In genomic region chr9:69034071-69034470, GRCh38 we compare ENCODE assay signal across 13 cellular contexts. TPM values are rescaled to one million over a fixed set of nuclear protein-coding genes. Genes with fewer than 3 reads are reported as not detected.
"Had no signal": no experiment of that assay in that cellular context is flagged by ENCODE, and none has a peak within 500 bp of the region (broad histone marks: within the 10 kb centered on the region; RNA-seq: fewer than 3 reads in every experiment).

No MANE protein-coding gene starts in this region.

- H3K27ac Mint-ChIP-seq: stimulated activated effector memory CD8-positive, alpha-beta T cell treated with anti-CD3 and anti-CD28 coated beads, Interleukin-12 subunit alpha, Interleukin-12 subunit beta, amount 100 ng/mL, for 72 hours had no signal

- DNase-seq: activated CD4-positive, alpha-beta T cell treated with anti-CD3 and anti-CD28 coated beads, Interleukin-2, amount 50 U/mL, for 48 hours; activated CD4-positive, CD25-positive, alpha-beta regulatory T cell treated with anti-CD3 and anti-CD28 coated beads, Interleukin-2, amount 50 U/mL, for 72 hours; activated gamma-delta T cell treated with Interleukin-2 at 50 U/mL for 16 hours; activated T-cell treated with anti-CD3 and anti-CD28 coated beads, Interleukin-2, amount 50 U/mL, for 48 hours; aorta; colonic mucosa; effector CD4-positive, alpha-beta T cell; left ventricle myocardium superior; mesenchymal stem cell had no signal

- H3K9me3 Mint-ChIP-seq: stimulated activated effector memory CD8-positive, alpha-beta T cell treated with anti-CD3 and anti-CD28 coated beads, Interleukin-12 subunit alpha, Interleukin-12 subunit beta, amount 100 ng/mL, for 72 hours had no signal

RNA-seq across cellular contexts. Expression of gene PRKACG, which starts 20.2 kb away (rescaled TPM):
- polyA plus RNA-seq: aorta, fibroblast of lung, keratinocyte, smooth muscle cell had no signal
